Comparison of ENCODE assay signal across 1 cellular context in the genomic region with DNA sequence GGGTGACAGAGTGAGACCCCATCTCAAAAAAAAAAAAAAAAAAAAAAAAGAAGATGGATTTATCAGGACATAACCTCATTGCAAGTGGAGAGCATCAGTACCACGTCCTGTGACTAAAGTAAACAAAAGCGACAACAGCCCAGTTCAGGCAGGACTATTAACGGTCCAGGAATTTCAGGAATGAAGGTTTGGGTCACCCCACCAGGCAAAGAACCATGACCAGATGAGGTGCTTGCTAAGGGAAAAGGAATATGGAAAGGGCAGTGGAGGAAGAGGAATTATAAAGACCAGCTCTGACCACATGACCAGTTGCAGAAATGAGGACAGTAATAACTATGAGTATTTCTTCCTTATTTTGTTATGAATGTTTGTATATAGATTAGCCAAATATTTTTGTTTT.
TF ChIP-seq lines count a peak whose summit lies in the region.

No MANE protein-coding gene starts in this region.

TF ChIP-seq in IMR-90, 13 proteins besides CTCF, POLR2A, EP300 and RAD21:
- no peak for TF ChIP-seq MAFK (IDR thresholded peaks at IDR 0.05; ENCODE audit: low read depth, low read length)
- TF ChIP-seq, protein P1, sequence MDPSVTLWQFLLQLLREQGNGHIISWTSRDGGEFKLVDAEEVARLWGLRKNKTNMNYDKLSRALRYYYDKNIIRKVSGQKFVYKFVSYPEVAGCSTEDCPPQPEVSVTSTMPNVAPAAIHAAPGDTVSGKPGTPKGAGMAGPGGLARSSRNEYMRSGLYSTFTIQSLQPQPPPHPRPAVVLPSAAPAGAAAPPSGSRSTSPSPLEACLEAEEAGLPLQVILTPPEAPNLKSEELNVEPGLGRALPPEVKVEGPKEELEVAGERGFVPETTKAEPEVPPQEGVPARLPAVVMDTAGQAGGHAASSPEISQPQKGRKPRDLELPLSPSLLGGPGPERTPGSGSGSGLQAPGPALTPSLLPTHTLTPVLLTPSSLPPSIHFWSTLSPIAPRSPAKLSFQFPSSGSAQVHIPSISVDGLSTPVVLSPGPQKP (IDR thresholded peaks at IDR 0.05; ENCODE audit: borderline replicate concordance, low read depth, low read length): no peak
- no peak for TF ChIP-seq CHD1 (IDR thresholded peaks at IDR 0.05; ENCODE audit: low read depth, low read length)
- TF ChIP-seq MAZ (IDR thresholded peaks at IDR 0.05; ENCODE audit: borderline replicate concordance, low read depth, low read length): no peak
- TF ChIP-seq RCOR1 (IDR thresholded peaks at IDR 0.05; ENCODE audit: insufficient replicate concordance, low read length): no peak
- TF ChIP-seq BHLHE40 (IDR thresholded peaks at IDR 0.05; ENCODE audit: low read depth, low read length): no peak
- TF ChIP-seq MXI1 (IDR thresholded peaks at IDR 0.05; ENCODE audit: borderline replicate concordance, low read depth, low read length): no peak
- TF ChIP-seq FOS (IDR thresholded peaks at IDR 0.05; ENCODE audit: low read depth, low read length): no peak
- no peak for TF ChIP-seq SMC3 (IDR thresholded peaks at IDR 0.05; ENCODE audit: low read depth, low read length)
- TF ChIP-seq CEBPB (IDR thresholded peaks at IDR 0.05; ENCODE audit: low read depth, low read length): no peak
- TF ChIP-seq NFE2L2 (IDR thresholded peaks at IDR 0.05; ENCODE audit: low read depth, low read length): no peak
- no peak for TF ChIP-seq RFX5 (IDR thresholded peaks at IDR 0.05; ENCODE audit: low read depth, low read length)
- TF ChIP-seq, protein P2, sequence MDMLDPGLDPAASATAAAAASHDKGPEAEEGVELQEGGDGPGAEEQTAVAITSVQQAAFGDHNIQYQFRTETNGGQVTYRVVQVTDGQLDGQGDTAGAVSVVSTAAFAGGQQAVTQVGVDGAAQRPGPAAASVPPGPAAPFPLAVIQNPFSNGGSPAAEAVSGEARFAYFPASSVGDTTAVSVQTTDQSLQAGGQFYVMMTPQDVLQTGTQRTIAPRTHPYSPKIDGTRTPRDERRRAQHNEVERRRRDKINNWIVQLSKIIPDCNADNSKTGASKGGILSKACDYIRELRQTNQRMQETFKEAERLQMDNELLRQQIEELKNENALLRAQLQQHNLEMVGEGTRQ (IDR thresholded peaks at IDR 0.05; ENCODE audit: low read depth, low read length): no peak
